ENCODE assay signal across 25 cellular contexts in the genomic region with DNA sequence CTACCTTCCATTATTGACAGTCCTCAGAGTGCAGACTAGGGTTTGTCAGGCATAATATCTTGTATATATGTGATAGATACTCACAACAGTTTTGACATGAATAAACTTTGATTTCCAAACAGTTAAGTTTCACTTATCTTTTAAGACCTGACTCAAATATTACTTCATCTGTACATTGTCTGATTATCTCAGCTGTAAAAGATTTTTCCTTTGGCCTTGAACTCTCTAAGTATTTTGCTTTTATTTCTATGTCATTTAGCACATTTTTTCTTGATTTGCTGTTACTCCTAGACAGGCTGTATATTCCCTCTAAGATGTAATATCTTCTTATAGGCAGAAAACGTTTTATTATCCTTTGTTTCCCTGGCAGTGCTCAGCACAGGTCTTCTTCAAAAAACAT.
"Had no signal": no experiment of that assay in that cellular context is flagged by ENCODE, and none has a peak within 500 bp of the region (broad histone marks: within the 10 kb centered on the region; RNA-seq: fewer than 3 reads in every experiment).

No MANE protein-coding gene starts in this region.

- H3K27ac ChIP-seq: left ventricle myocardium inferior, ovary, prostate gland, skin epidermis, tibial nerve, uterus had no signal

- ATAC-seq: natural killer cell; right cardiac atrium; sciatic nerve; stimulated activated naive B cell treated with anti-CD40 and anti-IgM and Interleukin-4, amounts not matched to agents 10 μg/mL and 1 μg/mL and 100 μg/mL, for 72 hours; stimulated activated naive CD8-positive, alpha-beta T cell treated with anti-CD3 and anti-CD28 coated beads, Interleukin-15, amount 100 ng/mL, for 72 hours had no signal

- H3K4me3 ChIP-seq: left ventricle myocardium inferior, lung, ovary, prostate gland, skin epidermis, tibial nerve, uterus had no signal

- H3K27me3 ChIP-seq: ovary, tibial nerve, uterus had no signal

- H3K9me3 Mint-ChIP-seq: immature natural killer cell; mesothelial cell of epicardium; stimulated activated naive CD8-positive, alpha-beta T cell treated with anti-CD3 and anti-CD28 coated beads, Interleukin-15, amount 100 ng/mL, for 72 hours; type B pancreatic cell had no signal

- H3K4me1 ChIP-seq: left ventricle myocardium inferior, prostate gland, tibial nerve, uterus had no signal

- DNase-seq: hypothalamus; immature natural killer cell; islet precursor cell; left ventricle myocardium inferior; mesendoderm; naive B cell; natural killer cell; ovary; retina; right cardiac atrium; stimulated activated CD4-positive, alpha-beta T cell treated with anti-CD3 and anti-CD28 coated beads, Interleukin-12 subunit alpha, Interleukin-12 subunit beta, amount 100 ng/mL, for 4 hours; stimulated activated CD4-positive, alpha-beta T cell treated with anti-CD3 and anti-CD28 coated beads, Interleukin-15, amount 100 ng/mL, for 24 hours; stimulated activated CD4-positive, alpha-beta T cell treated with anti-CD3 and anti-CD28 coated beads, Interleukin-2, amount 100 ng/mL, for 24 hours; stimulated activated CD4-positive, alpha-beta T cell treated with anti-CD3 and anti-CD28 coated beads, Interleukin-4, amount 100 ng/mL, for 1 hour; stimulated activated naive B cell treated with anti-CD40 and anti-IgM and Interleukin-4, amounts not matched to agents 10 μg/mL and 1 μg/mL and 100 μg/mL, for 72 hours; stimulated activated naive CD8-positive, alpha-beta T cell treated with anti-CD3 and anti-CD28 coated beads, Interleukin-15, amount 100 ng/mL, for 72 hours; substantia nigra; uterus had no signal

- H3K4me1 Mint-ChIP-seq: naive B cell had no signal

- H3K27ac Mint-ChIP-seq: mesothelial cell of epicardium; stimulated activated naive B cell treated with anti-CD40 and anti-IgM and Interleukin-4, amounts not matched to agents 10 μg/mL and 1 μg/mL and 100 μg/mL, for 72 hours; type B pancreatic cell had no signal

- H3K36me3 ChIP-seq: ovary, prostate gland, uterus had no signal

- H3K4me3 Mint-ChIP-seq: mesothelial cell of epicardium; naive B cell; natural killer cell; stimulated activated naive B cell treated with anti-CD40 and anti-IgM and Interleukin-4, amounts not matched to agents 10 μg/mL and 1 μg/mL and 100 μg/mL, for 72 hours; stimulated activated naive CD8-positive, alpha-beta T cell treated with anti-CD3 and anti-CD28 coated beads, Interleukin-15, amount 100 ng/mL, for 72 hours; type B pancreatic cell had no signal

- H3K9me3 ChIP-seq: left ventricle myocardium inferior, ovary, prostate gland, tibial nerve, uterus had no signal

- H3K27me3 Mint-ChIP-seq: naive B cell; stimulated activated naive B cell treated with anti-CD40 and anti-IgM and Interleukin-4, amounts not matched to agents 10 μg/mL and 1 μg/mL and 100 μg/mL, for 72 hours; stimulated activated naive CD8-positive, alpha-beta T cell treated with anti-CD3 and anti-CD28 coated beads, Interleukin-15, amount 100 ng/mL, for 72 hours; type B pancreatic cell had no signal
